ENCODE assay signal across 1 cellular context in genomic region chr6:43773050-43773956, GRCh38.
TF ChIP-seq lines count a peak whose summit lies in the region.

No MANE protein-coding gene starts in this region.

TF ChIP-seq in K562, 482 proteins besides CTCF, POLR2A, EP300 and RAD21 (continued from another document and continues in another):
- TF ChIP-seq RERE (CRISPR knock-in tag; IDR thresholded peaks at IDR 0.05; ENCODE audit: borderline replicate concordance) (no peak), EP400 (IDR thresholded peaks at IDR 0.05) (peak; percentile 67), KDM1A (IDR thresholded peaks at IDR 0.05) (no peak), PRDM10 (IDR thresholded peaks at IDR 0.05; ENCODE audit: partially characterized antibody) (no peak), SMARCA4 (IDR thresholded peaks at IDR 0.05) (no peak; the same call in 1 of the 2 replicates), ZNF407 (IDR thresholded peaks at IDR 0.05; ENCODE audit: low read depth) (no peak), CXXC5 (CRISPR knock-in tag; IDR thresholded peaks at IDR 0.05) (peak; percentile 34), ZHX1 (conservative IDR thresholded peaks at IDR 0.05; ENCODE audit: low read length) (no peak), ZNF253 (CRISPR knock-in tag; conservative IDR thresholded peaks at IDR 0.05) (no peak), TAF1 (IDR thresholded peaks at IDR 0.05; ENCODE audit: control insufficient read depth, extremely low read depth, insufficient read depth, low read length, severe bottlenecking) (peak; percentile 75), SMARCB1 (IDR thresholded peaks at IDR 0.05; ENCODE audit: insufficient read length, low read depth) (no peak), ZNF311 (CRISPR knock-in tag; IDR thresholded peaks at IDR 0.05) (no peak), OTX1 (CRISPR knock-in tag; IDR thresholded peaks at IDR 0.05) (peak; percentile 61; the same call in 1 of the 2 replicates), ELF2 (CRISPR knock-in tag; IDR thresholded peaks at IDR 0.05) (0 out of 2 replicates have a peak, but pooled peaks have one; percentile 6), ZNF778 (CRISPR knock-in tag; IDR thresholded peaks at IDR 0.05) (no peak), ZNF318 (IDR thresholded peaks at IDR 0.05; ENCODE audit: borderline replicate concordance in 1 of 2, low read depth in 1 of 2) (no peak), MYC (IDR thresholded peaks at IDR 0.05; ENCODE audit: low read depth, low read length) (peak; percentile 31; the same call in 1 of the 2 replicates), MYC (CRISPR knock-in tag; IDR thresholded peaks at IDR 0.05; ENCODE audit: borderline replicate concordance, low read depth) (peak; percentile 70; the same call in 1 of the 2 replicates), ZNF79 (CRISPR knock-in tag; IDR thresholded peaks at IDR 0.05; ENCODE audit: low read depth) (no peak), BRF1 (IDR thresholded peaks at IDR 0.05; ENCODE audit: borderline replicate concordance, extremely low read depth, insufficient read length) (no peak), KDM4B (IDR thresholded peaks at IDR 0.05; ENCODE audit: borderline replicate concordance in 2 of 2, low read depth in 1 of 2) (no peak)
